8 cellular contexts compared by ENCODE assay signal in genomic region chr11:118634435-118635236, GRCh38. TPM values are rescaled to one million over a fixed set of nuclear protein-coding genes. Genes with fewer than 3 reads are reported as not detected.
A peak's percentile ranks its signal among the peaks of the same experiment; 100 is the strongest.
DNase-seq lines count a peak whose midpoint lies in the region; ATAC-seq and TF ChIP-seq lines count a peak whose summit lies in the region.

No MANE protein-coding gene starts in this region.

- peaks cover 54 to 100% of the 10 kb centered on the region in 2 donors for H3K36me3 ChIP-seq in neuronal stem cell (replicated peaks in 1 of 2; ENCODE audit: control insufficient read depth in 2 of 2, insufficient read depth in 2 of 2, low read length in 2 of 2)

- H3K4me1 ChIP-seq in foreskin keratinocyte = peaks cover 11% of the 10 kb centered on the region
- H3K4me1 ChIP-seq in neuronal stem cell (ENCODE audit: control insufficient read depth in 2 of 2, insufficient read depth in 1 of 2, low read depth in 1 of 2, low read length in 2 of 2) = peaks cover 0 to 21% of the 10 kb centered on the region in 2 donors

- peak overlapping the region; percentile 8 for H3K23ac ChIP-seq in neuronal stem cell (ENCODE audit: low read depth, low read length, poor library complexity)

- TF ChIP-seq CTCF in foreskin keratinocyte (conservative IDR thresholded peaks at IDR 0.05) = peak; percentile 51

- no peak overlapping the region for H3K4me3 Mint-ChIP-seq in activated CD4-positive, alpha-beta T cell treated with anti-CD3 and anti-CD28 coated beads for 36 hours
- peak overlapping the region; percentile 59 for H3K4me3 Mint-ChIP-seq in T-helper 17 cell
- no peak overlapping the region for H3K4me3 Mint-ChIP-seq in T-helper 2 cell treated with Interferon-gamma antibody and Interleukin-4, amounts not matched to agents 5 μg/mL and 100 μg/mL, for 36 hours

- no peaks in the 10 kb centered on the region for H3K4me1 Mint-ChIP-seq in activated CD4-positive, alpha-beta T cell treated with anti-CD3 and anti-CD28 coated beads for 36 hours
- peaks cover 4% of the 10 kb centered on the region for H3K4me1 Mint-ChIP-seq in T-helper 17 cell
- no peaks in the 10 kb centered on the region for H3K4me1 Mint-ChIP-seq in T-helper 2 cell treated with Interferon-gamma antibody and Interleukin-4, amounts not matched to agents 5 μg/mL and 100 μg/mL, for 36 hours (ENCODE audit: low read depth)

- no peaks in the 10 kb centered on the region for H3K9me3 ChIP-seq in T-helper 17 cell (ENCODE audit: control insufficient read depth, low read length, poor library complexity, severe bottlenecking)
- no peaks in the 10 kb centered on the region for H3K9me3 ChIP-seq in neuronal stem cell (replicated peaks in 1 of 2; ENCODE audit: control insufficient read depth in 2 of 2, insufficient read depth in 1 of 2, low read depth in 1 of 2, low read length in 2 of 2)

- H2BK12ac ChIP-seq in neuronal stem cell (ENCODE audit: low read length) = no peak overlapping the region

- H3K27me3 ChIP-seq in foreskin keratinocyte (no peaks in the 10 kb centered on the region), neuronal stem cell (ENCODE audit: control insufficient read depth in 3 of 3, insufficient read depth in 3 of 3, low read depth in 1 of 3, low read length in 3 of 3) (no peaks in the 10 kb centered on the region)

- no peak overlapping the region for H4K91ac ChIP-seq in neuronal stem cell (ENCODE audit: low read depth, low read length, poor library complexity)

- no peak overlapping the region for H3K27ac ChIP-seq in foreskin keratinocyte
- peak overlapping the region; percentile 39 for H3K27ac ChIP-seq in neuronal stem cell (replicated peaks; ENCODE audit: low read length)

- H3K4me3 ChIP-seq in neuronal stem cell (ENCODE audit: low read length in 2 of 2) = peak overlapping the region in 1 of 2 donors; percentile 17

- H3K14ac ChIP-seq in neuronal stem cell (ENCODE audit: low read length) = no peak overlapping the region

- peak overlapping the region; percentile 44 for H2AK5ac ChIP-seq in neuronal stem cell (ENCODE audit: low read depth, low read length)

- intact Hi-C loops in activated CD4-positive, alpha-beta T cell treated with anti-CD3 and anti-CD28 coated beads for 36 hours (cut with DNase I, micrococcal nuclease) = no loop called here

- no peak overlapping the region for H2BK5ac ChIP-seq in neuronal stem cell (ENCODE audit: low read length)

- no peak overlapping the region for H3K27ac Mint-ChIP-seq in activated CD4-positive, alpha-beta T cell treated with anti-CD3 and anti-CD28 coated beads for 36 hours
- H3K27ac Mint-ChIP-seq in T-helper 17 cell = no peak overlapping the region
- H3K27ac Mint-ChIP-seq in T-helper 2 cell treated with Interferon-gamma antibody and Interleukin-4, amounts not matched to agents 5 μg/mL and 100 μg/mL, for 36 hours = no peak overlapping the region

- no peak overlapping the region for H3K4ac ChIP-seq in neuronal stem cell (ENCODE audit: low read length)

- H2BK120ac ChIP-seq in neuronal stem cell (ENCODE audit: low read depth, low read length) = peak overlapping the region; percentile 21

- DNase-seq in activated CD4-positive, alpha-beta T cell treated with anti-CD3 and anti-CD28 coated beads for 36 hours = peak; percentile 41
- DNase-seq in activated CD4-positive, alpha-beta T cell treated with anti-CD3 and anti-CD28 coated beads for 1 hour = no peak
- no peak for DNase-seq in T-helper 17 cell
- no peak for DNase-seq in foreskin keratinocyte
- no peak for DNase-seq in neuronal stem cell (ENCODE audit: low spot score)
- no peak for DNase-seq in T-helper 2 cell treated with Interferon-gamma antibody and Interleukin-4, amounts not matched to agents 5 μg/mL and 100 μg/mL, for 36 hours (ENCODE audit: low spot score)
- DNase-seq in 8988T = no peak

- H2AFZ ChIP-seq in neuronal stem cell (ENCODE audit: low read length) = no peak overlapping the region

- no CpG with 5 or more reads among the region's 41 CpGs for WGBS in neuronal stem cell (ENCODE audit: extremely low coverage in 2 of 2, insufficient read length in 2 of 2, insufficient replicate concordance in 1 of 2), 2 donors

- no peaks in the 10 kb centered on the region for H3K9me3 Mint-ChIP-seq in activated CD4-positive, alpha-beta T cell treated with anti-CD3 and anti-CD28 coated beads for 36 hours (ENCODE audit: low read depth)
- H3K9me3 Mint-ChIP-seq in T-helper 2 cell treated with Interferon-gamma antibody and Interleukin-4, amounts not matched to agents 5 μg/mL and 100 μg/mL, for 36 hours = no peaks in the 10 kb centered on the region

- POLR2A ChIA-PET in activated CD4-positive, alpha-beta T cell treated with anti-CD3 and anti-CD28 coated beads for 36 hours (lab: Charles Lee) = interaction anchor here (0.5 kb wide), 1 partner anchor 149 kb away, joined by 3 read pairs; no protein-coding TSS in a partner anchor

- H3K27me3 Mint-ChIP-seq in activated CD4-positive, alpha-beta T cell treated with anti-CD3 and anti-CD28 coated beads for 36 hours = no peaks in the 10 kb centered on the region
- peaks cover 9% of the 10 kb centered on the region for H3K27me3 Mint-ChIP-seq in T-helper 17 cell
- peaks cover 7% of the 10 kb centered on the region for H3K27me3 Mint-ChIP-seq in T-helper 2 cell treated with Interferon-gamma antibody and Interleukin-4, amounts not matched to agents 5 μg/mL and 100 μg/mL, for 36 hours (ENCODE audit: low read depth)

- ATAC-seq in activated CD4-positive, alpha-beta T cell treated with anti-CD3 and anti-CD28 coated beads for 36 hours = peak; percentile 51
- ATAC-seq in T-helper 17 cell (peak; percentile 60), foreskin keratinocyte (peak; percentile 75), GM18909 (IDR thresholded peaks at IDR 0.05; ENCODE audit: poor library complexity, unreplicated experiment) (no peak)

- peak overlapping the region; percentile 76 for H3K18ac ChIP-seq in neuronal stem cell (ENCODE audit: low read length)

- CTCF ChIA-PET in activated CD4-positive, alpha-beta T cell treated with anti-CD3 and anti-CD28 coated beads for 36 hours (lab: Charles Lee) = interaction anchor here (1.1 to 3.5 kb wide), 4 partner anchors 10 to 55 kb away, joined by 3 to 16 read pairs (median 8); no protein-coding TSS in a partner anchor

- H3K36me3 Mint-ChIP-seq in activated CD4-positive, alpha-beta T cell treated with anti-CD3 and anti-CD28 coated beads for 36 hours (ENCODE audit: low read depth) = no peaks in the 10 kb centered on the region
- H3K36me3 Mint-ChIP-seq in T-helper 17 cell (ENCODE audit: low read depth) = peaks cover 2% of the 10 kb centered on the region
- no peaks in the 10 kb centered on the region for H3K36me3 Mint-ChIP-seq in T-helper 2 cell treated with Interferon-gamma antibody and Interleukin-4, amounts not matched to agents 5 μg/mL and 100 μg/mL, for 36 hours (ENCODE audit: low read depth)

- H3K9ac ChIP-seq in neuronal stem cell (ENCODE audit: low read depth, low read length, poor library complexity) = peak overlapping the region; percentile 45

- H3K79me1 ChIP-seq in neuronal stem cell (ENCODE audit: low read depth, low read length) = peaks cover 11% of the 10 kb centered on the region

- H3K4me2 ChIP-seq in neuronal stem cell (ENCODE audit: insufficient read depth, low read length, poor library complexity, severe bottlenecking) = peak overlapping the region; percentile 71

- no peak overlapping the region for H2BK15ac ChIP-seq in neuronal stem cell (ENCODE audit: low read length)

- no peak overlapping the region for H4K8ac ChIP-seq in neuronal stem cell (ENCODE audit: low read depth, low read length)

RNA-seq across cellular contexts. Expression of gene PHLDB1, which starts 27.2 kb away (rescaled TPM):
- total RNA-seq in activated CD4-positive, alpha-beta T cell treated with anti-CD3 and anti-CD28 coated beads for 36 hours = 1 to 10 TPM; 1.7 to 2.7 TPM
- total RNA-seq in T-helper 17 cell (1 to 10 TPM; 1.8 to 2.6 TPM), foreskin keratinocyte (59.2 and 80.3 TPM in 2 replicates)
- polyA plus RNA-seq in foreskin keratinocyte = 31.8 and 39.6 TPM in 2 replicates
- polyA plus RNA-seq in neuronal stem cell (2013, experiment 1 of 2) = 68.9 TPM
- polyA plus RNA-seq in neuronal stem cell (2013, experiment 2 of 2) = 69.2 TPM

RNA-seq across cellular contexts. Expression of gene TREH, which starts 44.8 kb away (rescaled TPM):
- not detected for total RNA-seq in activated CD4-positive, alpha-beta T cell treated with anti-CD3 and anti-CD28 coated beads for 36 hours
- not detected for total RNA-seq in T-helper 17 cell
- total RNA-seq in foreskin keratinocyte = not detected in 2 replicates
- 0.07 and 0.09 TPM in 2 replicates for polyA plus RNA-seq in foreskin keratinocyte
- polyA plus RNA-seq in neuronal stem cell (2013, experiment 1 of 2) = not detected
- polyA plus RNA-seq in neuronal stem cell (2013, experiment 2 of 2) = not detected

Comparison
In these comparisons a context has a peak if more than half of its experiments do, and no peak if none do; other contexts are left out.
1. RNA of gene PHLDB1, which starts 27.2 kb away (total RNA-seq): 59.2 to 80.3 TPM in foreskin keratinocyte; 1.7 to 2.7 TPM in activated CD4-positive, alpha-beta T cell treated with anti-CD3 and anti-CD28 coated beads for 36 hours and 1.8 to 2.6 TPM in T-helper 17 cell; every median in the first group is over 10 times any median in the second.